23 cellular contexts compared by ENCODE assay signal in genomic region chr9:126033956-126034355, GRCh38.
"Had no signal": no experiment of that assay in that cellular context is flagged by ENCODE, and none has a peak within 500 bp of the region (broad histone marks: within the 10 kb centered on the region; RNA-seq: fewer than 3 reads in every experiment).

No MANE protein-coding gene starts in this region.

- H3K4me2 ChIP-seq: KMS-11 had no signal

- H3K4me1 Mint-ChIP-seq: IgD-negative memory B cell had no signal

- DNase-seq: Kasumi-1, MM.1S, NCI-H1092 treated with DMSO at 0.1 percent for 48 hours, NCI-H1436, NCI-H187, NCI-H2029, NCI-H2081 treated with DMSO at 0.1 percent for 48 hours, NCI-H2171, NCI-H226, NCI-H446, NCI-H510A, NCI-H524 treated with DMSO at 0.1 percent for 48 hours, NCI-H69, NCI-H774, PC-3, SIG-M5 had no signal

- H3K4me3 Mint-ChIP-seq: IgD-negative memory B cell had no signal

- H3K9me3 ChIP-seq: SJSA1 had no signal

- ATAC-seq: K562, Panc1, PC-3 had no signal

- H3K27ac ChIP-seq: KMS-11, RWPE1, SJSA1, SK-N-MC had no signal

- H3K27ac Mint-ChIP-seq: IgD-negative memory B cell had no signal

- FAIRE-seq: K562 had no signal

- H3K9ac ChIP-seq: KMS-11 had no signal

- H3K4me1 ChIP-seq: SJSA1 had no signal

- H3K4me3 ChIP-seq: K562, SJSA1, SK-N-MC had no signal

- H3K36me3 ChIP-seq: SJSA1 had no signal

- H3K27me3 ChIP-seq: SJSA1 had no signal
